ENCODE assay signal across 1 cellular context in genomic region chr17:61389670-61390478, GRCh38.
TF ChIP-seq lines count a peak whose summit lies in the region.

No MANE protein-coding gene starts in this region.

TF ChIP-seq in HepG2, 621 proteins besides CTCF, POLR2A, EP300 and RAD21 (continued from another document):
- TF ChIP-seq, protein P1, sequence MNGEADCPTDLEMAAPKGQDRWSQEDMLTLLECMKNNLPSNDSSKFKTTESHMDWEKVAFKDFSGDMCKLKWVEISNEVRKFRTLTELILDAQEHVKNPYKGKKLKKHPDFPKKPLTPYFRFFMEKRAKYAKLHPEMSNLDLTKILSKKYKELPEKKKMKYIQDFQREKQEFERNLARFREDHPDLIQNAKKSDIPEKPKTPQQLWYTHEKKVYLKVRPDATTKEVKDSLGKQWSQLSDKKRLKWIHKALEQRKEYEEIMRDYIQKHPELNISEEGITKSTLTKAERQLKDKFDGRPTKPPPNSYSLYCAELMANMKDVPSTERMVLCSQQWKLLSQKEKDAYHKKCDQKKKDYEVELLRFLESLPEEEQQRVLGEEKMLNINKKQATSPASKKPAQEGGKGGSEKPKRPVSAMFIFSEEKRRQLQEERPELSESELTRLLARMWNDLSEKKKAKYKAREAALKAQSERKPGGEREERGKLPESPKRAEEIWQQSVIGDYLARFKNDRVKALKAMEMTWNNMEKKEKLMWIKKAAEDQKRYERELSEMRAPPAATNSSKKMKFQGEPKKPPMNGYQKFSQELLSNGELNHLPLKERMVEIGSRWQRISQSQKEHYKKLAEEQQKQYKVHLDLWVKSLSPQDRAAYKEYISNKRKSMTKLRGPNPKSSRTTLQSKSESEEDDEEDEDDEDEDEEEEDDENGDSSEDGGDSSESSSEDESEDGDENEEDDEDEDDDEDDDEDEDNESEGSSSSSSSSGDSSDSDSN (CRISPR knock-in tag; IDR thresholded peaks at IDR 0.05), result peak; percentile 47
- TF ChIP-seq MIXL1 (CRISPR knock-in tag; IDR thresholded peaks at IDR 0.05), result 0 out of 2 replicates have a peak, but pooled peaks have one; percentile 21
- 0 out of 2 replicates have a peak, but pooled peaks have one; percentile 30 for TF ChIP-seq PRDM15 (CRISPR knock-in tag; IDR thresholded peaks at IDR 0.05)
- TF ChIP-seq BORCS8-MEF2B (CRISPR knock-in tag; IDR thresholded peaks at IDR 0.05), result no peak; the same call in 1 of the 2 replicates
- TF ChIP-seq, protein P2, sequence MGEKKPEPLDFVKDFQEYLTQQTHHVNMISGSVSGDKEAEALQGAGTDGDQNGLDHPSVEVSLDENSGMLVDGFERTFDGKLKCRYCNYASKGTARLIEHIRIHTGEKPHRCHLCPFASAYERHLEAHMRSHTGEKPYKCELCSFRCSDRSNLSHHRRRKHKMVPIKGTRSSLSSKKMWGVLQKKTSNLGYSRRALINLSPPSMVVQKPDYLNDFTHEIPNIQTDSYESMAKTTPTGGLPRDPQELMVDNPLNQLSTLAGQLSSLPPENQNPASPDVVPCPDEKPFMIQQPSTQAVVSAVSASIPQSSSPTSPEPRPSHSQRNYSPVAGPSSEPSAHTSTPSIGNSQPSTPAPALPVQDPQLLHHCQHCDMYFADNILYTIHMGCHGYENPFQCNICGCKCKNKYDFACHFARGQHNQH (CRISPR knock-in tag; IDR thresholded peaks at IDR 0.05), result peak; percentile 80; the same call in 1 of the 2 replicates
- TF ChIP-seq ZSCAN9 (CRISPR knock-in tag; IDR thresholded peaks at IDR 0.05; ENCODE audit: borderline replicate concordance), result no peak
- peak; percentile 69 for TF ChIP-seq ZNF142 (CRISPR knock-in tag; IDR thresholded peaks at IDR 0.05)
- TF ChIP-seq SMAD1 (CRISPR knock-in tag; IDR thresholded peaks at IDR 0.05; ENCODE audit: borderline replicate concordance, low read depth), result peak; percentile 65; the same call in 1 of the 2 replicates
- peak; percentile 70; the same call in 1 of the 2 replicates for TF ChIP-seq YEATS2 (CRISPR knock-in tag; IDR thresholded peaks at IDR 0.05; ENCODE audit: borderline replicate concordance)
- TF ChIP-seq, protein P3, sequence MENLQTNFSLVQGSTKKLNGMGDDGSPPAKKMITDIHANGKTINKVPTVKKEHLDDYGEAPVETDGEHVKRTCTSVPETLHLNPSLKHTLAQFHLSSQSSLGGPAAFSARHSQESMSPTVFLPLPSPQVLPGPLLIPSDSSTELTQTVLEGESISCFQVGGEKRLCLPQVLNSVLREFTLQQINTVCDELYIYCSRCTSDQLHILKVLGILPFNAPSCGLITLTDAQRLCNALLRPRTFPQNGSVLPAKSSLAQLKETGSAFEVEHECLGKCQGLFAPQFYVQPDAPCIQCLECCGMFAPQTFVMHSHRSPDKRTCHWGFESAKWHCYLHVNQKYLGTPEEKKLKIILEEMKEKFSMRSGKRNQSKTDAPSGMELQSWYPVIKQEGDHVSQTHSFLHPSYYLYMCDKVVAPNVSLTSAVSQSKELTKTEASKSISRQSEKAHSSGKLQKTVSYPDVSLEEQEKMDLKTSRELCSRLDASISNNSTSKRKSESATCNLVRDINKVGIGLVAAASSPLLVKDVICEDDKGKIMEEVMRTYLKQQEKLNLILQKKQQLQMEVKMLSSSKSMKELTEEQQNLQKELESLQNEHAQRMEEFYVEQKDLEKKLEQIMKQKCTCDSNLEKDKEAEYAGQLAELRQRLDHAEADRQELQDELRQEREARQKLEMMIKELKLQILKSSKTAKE (CRISPR knock-in tag; IDR thresholded peaks at IDR 0.05; ENCODE audit: borderline replicate concordance), result no peak
- no peak for TF ChIP-seq GABPA (IDR thresholded peaks at IDR 0.05; ENCODE audit: low read depth, low read length)
- no peak for TF ChIP-seq GABPA (CRISPR knock-in tag; IDR thresholded peaks at IDR 0.05; ENCODE audit: low read depth)
- peak; percentile 23; the same call in 1 of the 2 replicates for TF ChIP-seq TAF1 (CRISPR knock-in tag; IDR thresholded peaks at IDR 0.05)
- 0 out of 2 replicates have a peak, but pooled peaks have one; percentile 38 for TF ChIP-seq SNAI1 (CRISPR knock-in tag; IDR thresholded peaks at IDR 0.05; ENCODE audit: borderline replicate concordance)
- TF ChIP-seq, protein P4, sequence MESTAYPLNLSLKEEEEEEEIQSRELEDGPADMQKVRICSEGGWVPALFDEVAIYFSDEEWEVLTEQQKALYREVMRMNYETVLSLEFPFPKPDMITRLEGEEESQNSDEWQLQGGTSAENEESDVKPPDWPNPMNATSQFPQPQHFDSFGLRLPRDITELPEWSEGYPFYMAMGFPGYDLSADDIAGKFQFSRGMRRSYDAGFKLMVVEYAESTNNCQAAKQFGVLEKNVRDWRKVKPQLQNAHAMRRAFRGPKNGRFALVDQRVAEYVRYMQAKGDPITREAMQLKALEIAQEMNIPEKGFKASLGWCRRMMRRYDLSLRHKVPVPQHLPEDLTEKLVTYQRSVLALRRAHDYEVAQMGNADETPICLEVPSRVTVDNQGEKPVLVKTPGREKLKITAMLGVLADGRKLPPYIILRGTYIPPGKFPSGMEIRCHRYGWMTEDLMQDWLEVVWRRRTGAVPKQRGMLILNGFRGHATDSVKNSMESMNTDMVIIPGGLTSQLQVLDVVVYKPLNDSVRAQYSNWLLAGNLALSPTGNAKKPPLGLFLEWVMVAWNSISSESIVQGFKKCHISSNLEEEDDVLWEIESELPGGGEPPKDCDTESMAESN (CRISPR knock-in tag; conservative IDR thresholded peaks at IDR 0.05), result 0 out of 2 replicates have a peak, but pooled peaks have one; percentile 45
- peak; percentile 43; the same call in 1 of the 2 replicates for TF ChIP-seq ZNF550 (CRISPR knock-in tag; IDR thresholded peaks at IDR 0.05; ENCODE audit: borderline replicate concordance)
- peak; percentile 83 for TF ChIP-seq ZNF605 (CRISPR knock-in tag; IDR thresholded peaks at IDR 0.05)
- peak; percentile 92; the same call in 1 of the 2 replicates for TF ChIP-seq ZNF619 (CRISPR knock-in tag; IDR thresholded peaks at IDR 0.05)
- TF ChIP-seq MIER3 (CRISPR knock-in tag; IDR thresholded peaks at IDR 0.05; ENCODE audit: borderline replicate concordance), result 0 out of 2 replicates have a peak, but pooled peaks have one; percentile 30
- TF ChIP-seq ZNF235 (CRISPR knock-in tag; IDR thresholded peaks at IDR 0.05; ENCODE audit: borderline replicate concordance), result peak; percentile 49; the same call in 1 of the 2 replicates
- no peak for TF ChIP-seq ZNF598 (CRISPR knock-in tag; IDR thresholded peaks at IDR 0.05; ENCODE audit: borderline replicate concordance)
- no peak for TF ChIP-seq SOX6 (IDR thresholded peaks at IDR 0.05)
- peak; percentile 48; the same call in 1 of the 2 replicates for TF ChIP-seq SOX6 (CRISPR knock-in tag; IDR thresholded peaks at IDR 0.05)
- TF ChIP-seq HDAC2 (CRISPR knock-in tag; IDR thresholded peaks at IDR 0.05), result 0 out of 2 replicates have a peak, but pooled peaks have one; percentile 20
- TF ChIP-seq ELF4 (CRISPR knock-in tag; IDR thresholded peaks at IDR 0.05; ENCODE audit: borderline replicate concordance), result no peak
- no peak for TF ChIP-seq ZFP36L1 (CRISPR knock-in tag; IDR thresholded peaks at IDR 0.05)
- peak; percentile 43; the same call in 1 of the 2 replicates for TF ChIP-seq GABPB1 (CRISPR knock-in tag; IDR thresholded peaks at IDR 0.05)
- peak; percentile 91; the same call in 1 of the 2 replicates for TF ChIP-seq KDM2A (CRISPR knock-in tag; IDR thresholded peaks at IDR 0.05; ENCODE audit: borderline replicate concordance, low read depth)
- TF ChIP-seq ZNF841 (CRISPR knock-in tag; IDR thresholded peaks at IDR 0.05; ENCODE audit: borderline replicate concordance), result no peak
- peak; percentile 23; the same call in 1 of the 2 replicates for TF ChIP-seq ZNF547 (CRISPR knock-in tag; IDR thresholded peaks at IDR 0.05)
